26 cellular contexts compared by ENCODE assay signal in the genomic region with DNA sequence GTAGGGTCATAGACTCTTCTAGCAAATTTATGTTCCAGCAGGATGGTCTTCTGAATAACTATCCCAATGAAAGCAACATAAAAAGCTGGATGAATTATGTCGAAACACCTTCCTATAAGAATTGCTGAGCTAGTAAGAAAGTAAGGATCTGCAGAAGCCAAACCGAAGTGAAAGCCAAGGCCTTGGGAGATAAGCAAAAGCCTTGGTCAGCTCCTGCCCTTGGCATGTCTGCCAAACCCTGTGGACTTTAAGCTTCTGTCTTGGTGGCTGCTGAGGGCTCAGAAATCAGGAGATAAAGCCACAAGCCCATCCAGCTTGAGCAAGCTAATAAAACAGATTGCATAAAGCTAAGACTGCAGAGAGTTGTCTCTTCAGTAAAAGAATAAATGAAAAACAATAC.
"Had no signal": no experiment of that assay in that cellular context is flagged by ENCODE, and none has a peak within 500 bp of the region (broad histone marks: within the 10 kb centered on the region; RNA-seq: fewer than 3 reads in every experiment).

No MANE protein-coding gene starts in this region.

- ATAC-seq: naive thymus-derived CD8-positive, alpha-beta T cell; natural killer cell treated with Interleukin-12 subunit alpha and Interleukin-12 subunit beta and Interleukin-15 and Interleukin-18, amount 100 ng/mL, for 72 hours; psoas muscle; right cardiac atrium; sciatic nerve; stimulated activated effector memory CD8-positive, alpha-beta T cell treated with anti-CD3 and anti-CD28 coated beads, Interleukin-12 subunit alpha, Interleukin-12 subunit beta, amount 100 ng/mL, for 72 hours; stimulated activated naive B cell treated with anti-CD40 and anti-IgM and Interleukin-4, amounts not matched to agents 10 μg/mL and 1 μg/mL and 100 μg/mL, for 72 hours had no signal

- H2AFZ ChIP-seq: parathyroid adenoma had no signal

- H3K4me1 ChIP-seq: parathyroid adenoma, psoas muscle, stomach, thyroid gland, tibial nerve, upper lobe of left lung, vagina had no signal

- H3K79me2 ChIP-seq: parathyroid adenoma had no signal

- FAIRE-seq: urothelium cell line had no signal

- H3K9me3 ChIP-seq: neutrophil, psoas muscle, thyroid gland, upper lobe of left lung, vagina had no signal

- H3K9ac ChIP-seq: parathyroid adenoma had no signal

- H3K4me3 ChIP-seq: psoas muscle, skin epidermis, stomach, thoracic aorta, thyroid gland, tibial nerve, upper lobe of left lung, vagina had no signal

- DNase-seq: naive thymus-derived CD8-positive, alpha-beta T cell; nephron progenitor cell; nucleus accumbens; posterior cingulate gyrus; psoas muscle; right cardiac atrium; stimulated activated CD4-positive, alpha-beta T cell treated with anti-CD3 and anti-CD28 coated beads, Interleukin-15, amount 100 ng/mL, for 24 hours; stimulated activated CD4-positive, alpha-beta T cell treated with anti-CD3 and anti-CD28 coated beads, Interleukin-2, amount 100 ng/mL, for 24 hours; stimulated activated CD4-positive, alpha-beta T cell treated with anti-CD3 and anti-CD28 coated beads, Interleukin-2, amount 100 ng/mL, for 48 hours; stimulated activated CD4-positive, alpha-beta T cell treated with anti-CD3 and anti-CD28 coated beads, Interleukin-4, amount 100 ng/mL, for 24 hours; stimulated activated naive B cell treated with anti-CD40 and anti-IgM and Interleukin-4, amounts not matched to agents 10 μg/mL and 1 μg/mL and 100 μg/mL, for 72 hours; stimulated activated naive CD4-positive, alpha-beta T cell treated with Interleukin-2 at 50 U/mL for 16 hours; stomach; thyroid gland; trophoblast cell; upper lobe of left lung had no signal

- H3K27me3 ChIP-seq: neutrophil, stomach, thyroid gland, tibial nerve, upper lobe of left lung, vagina had no signal

- H3K27ac ChIP-seq: neutrophil, parathyroid adenoma, psoas muscle, skin epidermis, stomach, thoracic aorta, thyroid gland, tibial nerve, upper lobe of left lung, vagina had no signal

- H3K36me3 ChIP-seq: neutrophil, stomach, thoracic aorta, thyroid gland, tibial nerve, upper lobe of left lung, vagina had no signal
